Comparison of ENCODE assay signal across 23 cellular contexts in the genomic region with DNA sequence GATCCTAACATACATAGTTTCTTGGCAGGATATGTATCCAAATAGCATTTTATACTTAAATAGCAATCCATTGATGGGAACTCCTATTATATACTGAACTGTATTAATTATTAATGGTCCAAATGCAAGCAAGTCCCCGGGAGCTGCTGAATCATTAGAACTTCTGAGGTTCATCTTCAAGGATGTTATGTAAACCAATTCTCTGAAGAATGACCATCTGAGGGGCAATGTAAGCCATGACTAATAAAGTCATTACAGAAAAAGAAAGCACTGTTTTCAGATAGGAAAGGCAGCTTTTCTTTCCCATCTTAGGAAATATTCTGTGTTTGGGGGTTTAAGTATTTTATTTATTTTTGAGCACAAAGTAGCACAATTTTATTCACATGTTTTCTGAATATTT.
"Had no signal": no experiment of that assay in that cellular context is flagged by ENCODE, and none has a peak within 500 bp of the region (broad histone marks: within the 10 kb centered on the region; RNA-seq: fewer than 3 reads in every experiment).

No MANE protein-coding gene starts in this region.

- H3K27me3 ChIP-seq: heart left ventricle, right atrium auricular region, upper lobe of left lung had no signal

- H3K4me3 ChIP-seq: heart left ventricle, right atrium auricular region, thoracic aorta, upper lobe of left lung had no signal

- H3K36me3 ChIP-seq: heart left ventricle, right atrium auricular region, thoracic aorta, upper lobe of left lung had no signal

- H3K27ac ChIP-seq: heart left ventricle, right atrium auricular region, thoracic aorta, upper lobe of left lung, VCaP had no signal

- DNase-seq: activated CD4-positive, alpha-beta T cell treated with anti-CD3 and anti-CD28 coated beads, Interleukin-2, amount 10 ng/mL, durations not matched to agents 24 days and 14 days; activated CD8-positive, alpha-beta memory T cell treated with anti-CD3 and anti-CD28 coated beads, Interleukin-2, amount 10 ng/mL, durations not matched to agents 7 days and 5 days; activated CD8-positive, alpha-beta T cell treated with anti-CD3 and anti-CD28 coated beads for 36 hours; activated effector memory CD4-positive, alpha-beta T cell treated with anti-CD3 and anti-CD28 coated beads, Interleukin-2, amount 50 U/mL, for 16 hours; activated naive CD4-positive, alpha-beta T cell treated with anti-CD3 and anti-CD28 coated beads, Interleukin-2, amount 50 U/mL, for 16 hours; activated naive CD8-positive, alpha-beta T cell treated with anti-CD3 and anti-CD28 coated beads, Interleukin-2, amount 50 U/mL, for 24 hours; activated T-cell treated with anti-CD3 and anti-CD28 coated beads for 4 hours; anterior cingulate cortex; effector CD4-positive, alpha-beta T cell; heart left ventricle; kidney; left ventricle myocardium superior; mammary epithelial cell; midbrain; stimulated activated CD4-positive, alpha-beta T cell treated with anti-CD3 and anti-CD28 coated beads, Interleukin-4, amount 100 ng/mL, for 24 hours; stimulated activated naive CD4-positive, alpha-beta T cell treated with Interleukin-2 at 50 U/mL for 16 hours; upper lobe of left lung had no signal

- H3K4me1 ChIP-seq: heart left ventricle, right atrium auricular region, upper lobe of left lung had no signal

- H3K9me3 ChIP-seq: heart left ventricle, right atrium auricular region, thoracic aorta, upper lobe of left lung had no signal

- ATAC-seq: activated CD4-positive, CD25-positive, alpha-beta regulatory T cell treated with anti-CD3 and anti-CD28 coated beads, Interleukin-2, amount 50 U/mL, for 24 hours; activated CD8-positive, alpha-beta memory T cell treated with anti-CD3 and anti-CD28 coated beads, Interleukin-2, amount 10 ng/mL, durations not matched to agents 7 days and 5 days; activated CD8-positive, alpha-beta T cell treated with anti-CD3 and anti-CD28 coated beads for 36 hours; activated naive CD8-positive, alpha-beta T cell treated with anti-CD3 and anti-CD28 coated beads, Interleukin-2, amount 50 U/mL, for 24 hours; heart left ventricle; left ventricle myocardium superior; natural killer cell treated with Interleukin-12 subunit alpha and Interleukin-12 subunit beta and Interleukin-15 and Interleukin-18, amount 100 ng/mL, for 72 hours; SK-N-SH treated with all-trans-retinoic acid at 6 μM for 48 hours had no signal
